Comparison of ENCODE assay signal across 10 cellular contexts in the genomic region with DNA sequence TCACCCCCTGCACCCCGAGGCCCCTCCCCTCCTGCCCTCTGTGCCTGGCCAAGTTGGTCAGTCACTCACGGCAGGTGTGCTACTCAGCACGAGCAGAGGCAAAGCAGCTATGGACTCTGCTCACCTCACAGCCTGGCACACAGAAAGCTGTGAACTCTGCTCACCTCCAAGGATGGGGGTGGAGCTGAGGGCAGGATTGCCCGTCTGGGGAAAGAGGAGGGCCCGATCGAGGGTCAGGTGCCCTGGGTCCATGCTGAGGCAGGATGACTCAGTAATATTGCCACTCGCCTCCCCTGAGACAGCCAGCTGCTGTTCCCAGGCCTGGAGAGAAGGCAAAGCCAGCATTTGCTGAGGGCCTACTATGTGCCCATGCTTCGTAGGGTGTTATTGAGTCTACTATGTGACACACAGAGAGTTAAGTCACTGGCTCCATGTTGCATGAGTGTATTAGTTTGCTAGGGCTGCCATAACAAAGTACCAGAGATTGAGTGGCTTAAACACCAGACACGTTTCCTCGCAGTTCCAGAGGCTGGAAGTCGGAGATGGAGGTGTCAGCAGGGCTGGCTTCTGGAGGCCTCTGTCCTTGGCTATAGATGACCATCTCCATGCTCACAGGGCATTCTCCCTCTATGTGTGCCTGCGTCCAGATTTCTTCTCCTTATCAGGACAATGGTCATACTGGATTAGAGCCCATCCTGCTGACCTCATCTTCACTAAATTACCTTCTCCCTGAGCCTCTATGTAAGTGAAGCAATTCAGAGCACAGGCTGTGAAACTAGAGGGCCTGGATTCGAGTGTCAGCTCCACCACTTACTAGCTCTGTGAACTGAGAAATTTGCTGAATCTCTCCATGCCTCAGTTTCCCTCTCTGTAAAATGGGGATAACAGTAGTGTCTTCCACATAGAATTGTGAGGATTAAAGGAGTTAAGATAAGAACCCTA.
DNase-seq lines count a peak whose midpoint lies in the region; TF ChIP-seq lines count a peak whose summit lies in the region.
"Had no signal": no experiment of that assay in that cellular context is flagged by ENCODE, and none has a peak within 500 bp of the region (broad histone marks: within the 10 kb centered on the region; RNA-seq: fewer than 3 reads in every experiment).

No MANE protein-coding gene starts in this region.

- H3K9me3 ChIP-seq in duodenal mucosa (ENCODE audit: control insufficient read depth in 1 of 2, low read length in 2 of 2), result no peaks in the 10 kb centered on the region
- H3K9me3 ChIP-seq in neutrophil, result no peaks in the 10 kb centered on the region

- no peak for TF ChIP-seq POLR2A in NB4 (IDR thresholded peaks at IDR 0.05; ENCODE audit: extremely low read depth, insufficient read length)

- peak; percentile 17 for DNase-seq in AG10803 (ENCODE audit: low read depth)
- peak; percentile 58 for DNase-seq in NB4 (ENCODE audit: low read depth)
- no peak for DNase-seq in GM20000 (ENCODE audit: low spot score)
- DNase-seq in NCI-H1930 (lab: John Stamatoyannopoulos, UW), result no peak
- no peak for DNase-seq in globus pallidus (ENCODE audit: low spot score)
- no peak for DNase-seq in cerebellar cortex (ENCODE audit: low spot score)
- DNase-seq: NCI-H1417 treated with DMSO at 0.1 percent for 48 hours, T-helper 1 cell had no signal

- peak overlapping the region; percentile 20 to 72 for H3K9ac ChIP-seq in duodenal mucosa (ENCODE audit: low read depth in 1 of 2, low read length in 2 of 2)

- H3K36me3 ChIP-seq in duodenal mucosa (ENCODE audit: control insufficient read depth in 1 of 2, insufficient read depth in 2 of 2, low read length in 2 of 2), result no peaks in the 10 kb centered on the region
- H3K36me3 ChIP-seq in neutrophil, result peaks cover 3% of the 10 kb centered on the region

- H3K4me3 ChIP-seq in AG10803 (ENCODE audit: low read length) (no peak overlapping the region), NB4 (ENCODE audit: low read depth, low read length) (no peak overlapping the region), duodenal mucosa (ENCODE audit: low read depth in 1 of 2, low read length in 2 of 2) (peak overlapping the region; percentile 50 to 55), neutrophil (ENCODE audit: low read depth in 1 of 2, low read length in 1 of 2) (peak overlapping the region; percentile 60 to 68)

- H3K27me3 ChIP-seq in duodenal mucosa (ENCODE audit: control insufficient read depth in 1 of 2, insufficient read depth in 2 of 2, low read length in 2 of 2) (no peaks in the 10 kb centered on the region), neutrophil (no peaks in the 10 kb centered on the region)

- TF ChIP-seq CTCF in AG10803 (conservative IDR thresholded peaks at IDR 0.05; ENCODE audit: low read length) (no peak), NB4 (IDR thresholded peaks at IDR 0.05; ENCODE audit: low read depth, low read length) (no peak), neutrophil (IDR thresholded peaks at IDR 0.05) (no peak), GM20000 (IDR thresholded peaks at IDR 0.05; ENCODE audit: extremely low read depth, missing control alignments) (no peak)

- H3K4me1 ChIP-seq in duodenal mucosa (ENCODE audit: control insufficient read depth in 1 of 2, insufficient read depth in 2 of 2, low read length in 2 of 2), result peaks cover 66 to 77% of the 10 kb centered on the region in 2 donors
- peaks cover 61 to 65% of the 10 kb centered on the region in 2 experiments for H3K4me1 ChIP-seq in neutrophil (ENCODE audit: control insufficient read depth in 1 of 2, insufficient read depth in 1 of 2, low read depth in 1 of 2, low read length in 1 of 2)

- peak overlapping the region; percentile 92 for H3K27ac ChIP-seq in duodenal mucosa (ENCODE audit: low read depth, low read length)
- peak overlapping the region; percentile 79 for H3K27ac ChIP-seq in neutrophil

Comparison
In these comparisons a context has a peak if more than half of its experiments do, and no peak if none do; other contexts are left out.
1. DNase-seq: peak in AG10803 (single experiment) and NB4 (single experiment); none in GM20000 (single experiment), NCI-H1930 (0 of 2), globus pallidus (single experiment) and cerebellar cortex (single experiment).
2. H3K4me3 ChIP-seq: peak in duodenal mucosa (2 of 2) and neutrophil (2 of 2); none in AG10803 (single experiment) and NB4 (single experiment).